In genomic region chr6:32151885-32152311, GRCh38 we compare ENCODE assay signal across 9 cellular contexts. TPM values are rescaled to one million over a fixed set of nuclear protein-coding genes. Genes with fewer than 3 reads are reported as not detected.
DNase-seq lines count a peak whose midpoint lies in the region; ATAC-seq, FAIRE-seq and TF ChIP-seq lines count a peak whose summit lies in the region.
"Had no signal": no experiment of that assay in that cellular context is flagged by ENCODE, and none has a peak within 500 bp of the region (broad histone marks: within the 10 kb centered on the region; RNA-seq: fewer than 3 reads in every experiment).

PRRT1 (minus strand) TSS chr6:32151939; CDS start chr6:32151827, 112 bp downstream.

- peaks cover 6 to 80% (median 44%) of the 10 kb centered on the region in 6 donors for H3K4me1 ChIP-seq in spleen

- H3K4me1 Mint-ChIP-seq in activated T-helper 17 cell treated with anti-CD3 and anti-CD28 coated beads, Interleukin-2, amount 50 U/mL, for 72 hours: peaks cover 33% of the 10 kb centered on the region

- H3K27me3 Mint-ChIP-seq in activated T-helper 17 cell treated with anti-CD3 and anti-CD28 coated beads, Interleukin-2, amount 50 U/mL, for 72 hours: peaks cover 28% of the 10 kb centered on the region

- intact Hi-C loops in spleen (cut with DNase I; ENCODE audit: low total_unique reads) (no loop called here), posterior vena cava (cut with DNase I) (no loop called here)

- H3K9me3 ChIP-seq in spleen: no peaks in the 10 kb centered on the region

- peak within 1 kb of the TSS; percentile 90 for H3K4me3 Mint-ChIP-seq in activated T-helper 17 cell treated with anti-CD3 and anti-CD28 coated beads, Interleukin-2, amount 50 U/mL, for 72 hours

- peak within 1 kb of the TSS; percentile 80 for H3K4me3 ChIP-seq in H7 (ENCODE audit: insufficient read depth, low read depth, low read length)
- H3K4me3 ChIP-seq in spleen: peak within 1 kb of the TSS in 4 of 8 donors; percentile 19 to 80 (median 66)

- H3K36me3 ChIP-seq in H7 (replicated peaks; ENCODE audit: control insufficient read depth, insufficient read depth, low read length) (peaks cover 5% of the 10 kb centered on the region), spleen (peaks cover 0 to 13% (median 2%) of the 10 kb centered on the region in 6 donors)

- ATAC-seq in activated T-helper 17 cell treated with anti-CD3 and anti-CD28 coated beads, Interleukin-2, amount 50 U/mL, for 72 hours (replicated peaks): no peak
- no peak for ATAC-seq in GM18861 (IDR thresholded peaks at IDR 0.05; ENCODE audit: unreplicated experiment)

- H3K27ac Mint-ChIP-seq in activated T-helper 17 cell treated with anti-CD3 and anti-CD28 coated beads, Interleukin-2, amount 50 U/mL, for 72 hours: no peak within 1 kb of the TSS

- H3K27me3 ChIP-seq in H7 (ENCODE audit: control insufficient read depth, insufficient read depth, low read length): peaks cover 48% of the 10 kb centered on the region
- H3K27me3 ChIP-seq in spleen (replicated peaks in 1 of 7): peaks cover 0 to 76% (median 39%) of the 10 kb centered on the region in 7 donors

- H3K36me3 Mint-ChIP-seq in activated T-helper 17 cell treated with anti-CD3 and anti-CD28 coated beads, Interleukin-2, amount 50 U/mL, for 72 hours (ENCODE audit: low read depth): no peaks in the 10 kb centered on the region

- WGBS in spleen, 5 donors: 8 to 19% (median 13%) methylated on average over 11 to 16 of the region's 19 CpGs

- no peak for TF ChIP-seq POLR2A in spleen (IDR thresholded peaks at IDR 0.05)
- TF ChIP-seq POLR2A in GM12892 (IDR thresholded peaks at IDR 0.05; ENCODE audit: low read depth, low read length): no peak

- TF ChIP-seq CTCF in spleen (IDR thresholded peaks at IDR 0.05 in 8 of 11, conservative IDR thresholded peaks at IDR 0.05 in 3 of 11): no peak

- no peak for FAIRE-seq in GM12892 (lab: Jason Lieb, UNC)

- peak within 1 kb of the TSS in 6 of 8 donors; percentile 69 to 86 (median 83) for H3K27ac ChIP-seq in spleen

- no peaks in the 10 kb centered on the region for H3K9me3 Mint-ChIP-seq in activated T-helper 17 cell treated with anti-CD3 and anti-CD28 coated beads, Interleukin-2, amount 50 U/mL, for 72 hours

- DNase-seq in H7 (peak; percentile 69), hippocampal formation (lab: John Stamatoyannopoulos, UW) (peak; percentile 24 to 37), spleen (no peak), SKM-1 (lab: John Stamatoyannopoulos, UW; ENCODE audit: unreplicated experiment) (no peak), GM12892 (ENCODE audit: insufficient read length) (no peak), posterior vena cava (ENCODE audit: low spot score) (no peak)
- DNase-seq: activated CD4-positive, alpha-beta T cell treated with anti-CD3 and anti-CD28 coated beads for 1 hour had no signal

RNA-seq across cellular contexts. Expression of gene PRRT1, which starts in this region (rescaled TPM):
- 0.14 TPM in 1 of 2 replicates, not detected in the other for total RNA-seq in H7 (2014; rRNA removed; shearing (Covaris generic))
- total RNA-seq in activated T-helper 17 cell treated with anti-CD3 and anti-CD28 coated beads, Interleukin-2, amount 50 U/mL, for 72 hours: under 1 TPM; 0.17 to 0.29 TPM
- total RNA-seq in spleen (1 to 10 TPM in 2 of 7 donors, under 1 TPM in 5; 0.28 to 1.7 (median 0.85) TPM), posterior vena cava (1 to 10 TPM; 2.6 to 3.6 TPM)
- 1 to 10 TPM; 1.1 to 2.3 (median 1.9) TPM for polyA plus RNA-seq in spleen
- polyA plus RNA-seq in GM12892 (2012; ENCODE audit: missing spikeins): not detected

Comparison
In these comparisons a context has a peak if more than half of its experiments do, and no peak if none do; other contexts are left out.
1. Peak in DNase-seq and H3K4me3 ChIP-seq in H7; RNA of the gene not detected or under 1 TPM.
2. DNase-seq: peak in hippocampal formation (2 of 2); none in spleen (single experiment), SKM-1 (single experiment), GM12892 (single experiment) and posterior vena cava (single experiment).